Comparison of ENCODE assay signal across 17 cellular contexts in genomic region chr7:134988161-134988560, GRCh38. TPM values are rescaled to one million over a fixed set of nuclear protein-coding genes. Genes with fewer than 3 reads are reported as not detected.
DNase-seq lines count a peak whose midpoint lies in the region; TF ChIP-seq lines count a peak whose summit lies in the region.
"Had no signal": no experiment of that assay in that cellular context is flagged by ENCODE, and none has a peak within 500 bp of the region (broad histone marks: within the 10 kb centered on the region; RNA-seq: fewer than 3 reads in every experiment).

No MANE protein-coding gene starts in this region.

- peaks cover 71% of the 10 kb centered on the region for H3K4me1 Mint-ChIP-seq in activated naive CD4-positive, alpha-beta T cell treated with anti-CD3 and anti-CD28 coated beads, Interleukin-2, amount 50 U/mL, for 24 hours
- H3K4me1 Mint-ChIP-seq in chondrocyte (ENCODE audit: low read depth) (peaks cover 43% of the 10 kb centered on the region), CD14-positive monocyte (peaks cover 15% of the 10 kb centered on the region)

- no peaks in the 10 kb centered on the region for H3K27me3 Mint-ChIP-seq in activated naive CD4-positive, alpha-beta T cell treated with anti-CD3 and anti-CD28 coated beads, Interleukin-2, amount 50 U/mL, for 24 hours
- no peaks in the 10 kb centered on the region for H3K27me3 Mint-ChIP-seq in chondrocyte (ENCODE audit: low read depth)
- H3K27me3 Mint-ChIP-seq in CD14-positive monocyte (ENCODE audit: low read depth in 3 of 3): peaks cover 0 to 2% (median 0%) of the 10 kb centered on the region in 3 donors
- H3K27me3 Mint-ChIP-seq: memory B cell had no signal

- DNase-seq in activated naive CD4-positive, alpha-beta T cell (lab: John Stamatoyannopoulos, UW): no peak
- DNase-seq in RPMI7951 (ENCODE audit: low read depth) (peak; percentile 17), fibroblast of peridontal ligament (ENCODE audit: extremely low read depth) (peak; percentile 19), stomach (no peak), NCI-H774 (lab: John Stamatoyannopoulos, UW) (no peak), chondrocyte (ENCODE audit: low spot score) (no peak), CD14-positive monocyte (ENCODE audit: low spot score) (no peak)
- DNase-seq: aorta, DMS 273 treated with DMSO at 0.1 percent for 48 hours, HFFc6, NCI-H1048, NCI-H226, occipital lobe, OCI-M1, small intestine had no signal

- TF ChIP-seq POLR2A in stomach (IDR thresholded peaks at IDR 0.05): no peak

- peaks cover 9% of the 10 kb centered on the region for H3K36me3 Mint-ChIP-seq in activated naive CD4-positive, alpha-beta T cell treated with anti-CD3 and anti-CD28 coated beads, Interleukin-2, amount 50 U/mL, for 24 hours
- H3K36me3 Mint-ChIP-seq in chondrocyte (ENCODE audit: low read depth) (peaks cover 2% of the 10 kb centered on the region), CD14-positive monocyte (peaks cover 0 to 12% of the 10 kb centered on the region in 2 donors)

- no peaks in the 10 kb centered on the region for H3K9me3 Mint-ChIP-seq in activated naive CD4-positive, alpha-beta T cell treated with anti-CD3 and anti-CD28 coated beads, Interleukin-2, amount 50 U/mL, for 24 hours
- H3K9me3 Mint-ChIP-seq in chondrocyte (ENCODE audit: low read depth) (peaks cover 6% of the 10 kb centered on the region), CD14-positive monocyte (no peaks in the 10 kb centered on the region)
- H3K9me3 Mint-ChIP-seq: HFFc6, memory B cell had no signal

- H3K4me1 ChIP-seq in stomach: peaks cover 30 to 64% (median 52%) of the 10 kb centered on the region in 4 donors

- TF ChIP-seq CTCF in stomach (IDR thresholded peaks at IDR 0.05) (no peak), chondrocyte (IDR thresholded peaks at IDR 0.05) (no peak), CD14-positive monocyte (IDR thresholded peaks at IDR 0.05) (no peak)

- no peak for TF ChIP-seq EP300 in stomach (IDR thresholded peaks at IDR 0.05)

- 70 to 86% (median 77%) methylated on average over 5 of the region's 5 CpGs for WGBS in stomach, 5 donors

- H3K4me3 Mint-ChIP-seq in activated naive CD4-positive, alpha-beta T cell treated with anti-CD3 and anti-CD28 coated beads, Interleukin-2, amount 50 U/mL, for 24 hours: peak overlapping the region; percentile 60
- H3K4me3 Mint-ChIP-seq in chondrocyte (ENCODE audit: unreplicated experiment) (no peak overlapping the region), CD14-positive monocyte (no peak overlapping the region)
- H3K4me3 Mint-ChIP-seq: memory B cell had no signal

- no peaks in the 10 kb centered on the region for H3K9me3 ChIP-seq in stomach

- peak overlapping the region in 2 of 4 donors; percentile 65 to 74 for H3K4me3 ChIP-seq in stomach

- no peaks in the 10 kb centered on the region for H3K27me3 ChIP-seq in stomach

- peak overlapping the region in 3 of 5 donors; percentile 5 to 23 (median 11) for H3K27ac ChIP-seq in stomach

- H3K27ac Mint-ChIP-seq in activated naive CD4-positive, alpha-beta T cell treated with anti-CD3 and anti-CD28 coated beads, Interleukin-2, amount 50 U/mL, for 24 hours: peak overlapping the region; percentile 43
- no peak overlapping the region for H3K27ac Mint-ChIP-seq in chondrocyte (ENCODE audit: unreplicated experiment)
- no peak overlapping the region for H3K27ac Mint-ChIP-seq in CD14-positive monocyte
- H3K27ac Mint-ChIP-seq: HFFc6, memory B cell had no signal

- intact Hi-C loops in stomach (cut with DNase I; ENCODE audit: low total_unique reads) (no loop called here), CD14-positive monocyte (cut with micrococcal nuclease) (loop anchor here (5.0 kb wide), 2 partner anchors 179 to 184 kb away; partner anchors contain the start of gene CYREN (in 1 of the 2))

- H3K36me3 ChIP-seq in stomach: peaks cover 0 to 3% (median 0%) of the 10 kb centered on the region in 4 donors

RNA-seq across cellular contexts. Expression of gene AGBL3, which starts 1.9 kb away (rescaled TPM):
- 0.98 and 3.5 TPM in 2 replicates for total RNA-seq in RPMI7951 (2014; rRNA removed; shearing (Covaris generic))
- total RNA-seq in stomach (1 to 10 TPM in 2 of 5 donors, under 1 TPM in 1, not detected in 2; 0.29 to 8.4 (median 2.9) TPM), chondrocyte (0.30 to 0.94 TPM (median 0.69 TPM) in 3 replicates)
- polyA plus RNA-seq in stomach (1 to 10 TPM in 2 of 3 donors, under 1 TPM in 1; 0.93 to 1.4 (median 1.2) TPM), CD14-positive monocyte (under 1 TPM; 0.12 to 0.20 TPM)

Comparison
In these comparisons a context has a peak if more than half of its experiments do, and no peak if none do; other contexts are left out.
1. DNase-seq: peak in RPMI7951 (single experiment) and fibroblast of peridontal ligament (single experiment); none in activated naive CD4-positive, alpha-beta T cell (0 of 4), stomach (single experiment), NCI-H774 (single experiment), chondrocyte (single experiment) and CD14-positive monocyte (single experiment).